In the genomic region with DNA sequence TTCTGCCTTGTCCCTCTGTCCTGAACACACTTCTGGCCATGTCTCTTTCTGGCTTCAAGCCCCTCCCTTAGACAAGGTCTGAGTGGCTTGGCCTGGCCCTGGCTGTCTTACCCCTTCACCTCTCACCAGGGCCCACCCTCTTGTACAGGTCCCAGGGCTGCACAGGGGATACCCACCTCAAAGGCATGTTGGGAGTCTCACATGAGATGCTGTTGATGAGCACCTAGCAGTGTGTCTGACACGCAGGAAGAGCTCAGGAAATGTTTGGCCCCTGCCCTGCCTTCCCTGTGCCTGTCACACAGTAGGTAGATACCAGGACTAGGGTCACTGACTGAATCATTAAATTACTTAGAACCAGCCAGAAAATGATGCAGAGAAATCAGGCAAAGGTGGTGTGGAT, we compare ENCODE assay signal across 19 cellular contexts. TPM values are rescaled to one million over a fixed set of nuclear protein-coding genes. Genes with fewer than 3 reads are reported as not detected.
DNase-seq lines count a peak whose midpoint lies in the region; TF ChIP-seq lines count a peak whose summit lies in the region.
"Had no signal": no experiment of that assay in that cellular context is flagged by ENCODE, and none has a peak within 500 bp of the region (broad histone marks: within the 10 kb centered on the region; RNA-seq: fewer than 3 reads in every experiment).

No MANE protein-coding gene starts in this region.

- H3K18ac ChIP-seq in trophoblast cell (ENCODE audit: low read length) = no peak overlapping the region

- TF ChIP-seq POLR2A in spleen (IDR thresholded peaks at IDR 0.05) = no peak

- no peak overlapping the region for H2AK5ac ChIP-seq in trophoblast cell (ENCODE audit: low read length)

- H3K9me3 Mint-ChIP-seq in activated T-cell treated with anti-CD3 and anti-CD28 coated beads, Interleukin-2, amount 50 U/mL, for 24 hours = no peaks in the 10 kb centered on the region
- no peaks in the 10 kb centered on the region for H3K9me3 Mint-ChIP-seq in activated CD4-positive, alpha-beta memory T cell treated with anti-CD3 and anti-CD28 coated beads for 36 hours
- H3K9me3 Mint-ChIP-seq in immature natural killer cell = no peaks in the 10 kb centered on the region
- H3K9me3 Mint-ChIP-seq: activated naive CD4-positive, alpha-beta T cell treated with anti-CD3 and anti-CD28 coated beads, Interleukin-2, amount 50 U/mL, for 24 hours; CD14-positive monocyte; dendritic cell treated with granulocyte-macrophage colony-stimulating factor and Interleukin-4, amounts not matched to agents 40 ng/mL and 50 ng/mL, for 4 days had no signal

- H2BK12ac ChIP-seq in trophoblast cell (ENCODE audit: low read length) = no peak overlapping the region

- H3K27me3 Mint-ChIP-seq in activated T-cell treated with anti-CD3 and anti-CD28 coated beads, Interleukin-2, amount 50 U/mL, for 24 hours = no peaks in the 10 kb centered on the region
- H3K27me3 Mint-ChIP-seq in activated CD4-positive, alpha-beta memory T cell treated with anti-CD3 and anti-CD28 coated beads for 36 hours = no peaks in the 10 kb centered on the region
- peaks cover 0 to 3% (median 2%) of the 10 kb centered on the region in 3 donors for H3K27me3 Mint-ChIP-seq in immature natural killer cell (ENCODE audit: low read depth in 3 of 3)
- H3K27me3 Mint-ChIP-seq: activated naive CD4-positive, alpha-beta T cell treated with anti-CD3 and anti-CD28 coated beads, Interleukin-2, amount 50 U/mL, for 24 hours; dendritic cell treated with granulocyte-macrophage colony-stimulating factor and Interleukin-4, amounts not matched to agents 40 ng/mL and 50 ng/mL, for 4 days had no signal

- H3K14ac ChIP-seq in trophoblast cell (ENCODE audit: low read length) = no peak overlapping the region

- H3K36me3 ChIP-seq in spleen (peaks cover 0 to 54% (median 17%) of the 10 kb centered on the region in 6 donors), trophoblast cell (ENCODE audit: control insufficient read depth in 1 of 2, insufficient read depth in 2 of 2, low read length in 2 of 2) (peaks cover 55 to 59% of the 10 kb centered on the region in 2 experiments)

- TF ChIP-seq CTCF in spleen (IDR thresholded peaks at IDR 0.05 in 8 of 11, conservative IDR thresholded peaks at IDR 0.05 in 3 of 11) = no peak

- H4K12ac ChIP-seq in trophoblast cell (ENCODE audit: low read depth, low read length) = no peak overlapping the region

- H3K9ac ChIP-seq in trophoblast cell (ENCODE audit: low read length) = no peak overlapping the region

- no peak overlapping the region for H2BK120ac ChIP-seq in trophoblast cell (ENCODE audit: insufficient read depth, low read length, poor library complexity)

- no peaks in the 10 kb centered on the region for H3K79me2 ChIP-seq in trophoblast cell (ENCODE audit: control insufficient read depth, insufficient read depth, low read length, poor library complexity)

- peak overlapping the region; percentile 72 for H3K27ac Mint-ChIP-seq in activated T-cell treated with anti-CD3 and anti-CD28 coated beads, Interleukin-2, amount 50 U/mL, for 24 hours
- peak overlapping the region; percentile 9 for H3K27ac Mint-ChIP-seq in activated CD4-positive, alpha-beta memory T cell treated with anti-CD3 and anti-CD28 coated beads for 36 hours
- peak overlapping the region; percentile 88 to 97 (median 93) for H3K27ac Mint-ChIP-seq in immature natural killer cell
- H3K27ac Mint-ChIP-seq: activated naive CD4-positive, alpha-beta T cell treated with anti-CD3 and anti-CD28 coated beads, Interleukin-2, amount 50 U/mL, for 24 hours; dendritic cell treated with granulocyte-macrophage colony-stimulating factor and Interleukin-4, amounts not matched to agents 40 ng/mL and 50 ng/mL, for 4 days had no signal

- DNase-seq in activated T-cell treated with anti-CD3 and anti-CD28 coated beads, Interleukin-2, amount 50 U/mL, for 24 hours = no peak
- no peak for DNase-seq in activated T-cell treated with anti-CD3 and anti-CD28 coated beads, Interleukin-2, amount 50 U/mL, for 1 hour
- DNase-seq in activated CD4-positive, alpha-beta memory T cell treated with anti-CD3 and anti-CD28 coated beads for 36 hours = no peak
- DNase-seq in immature natural killer cell = no peak
- DNase-seq in spleen = no peak
- DNase-seq in trophoblast cell = no peak
- no peak for DNase-seq in AG20443 (ENCODE audit: low spot score)
- DNase-seq in NCI-H2081 (lab: John Stamatoyannopoulos, UW) = no peak
- DNase-seq: GF-D8, MV-4-11, NCI-H1930, NCI-H345 had no signal

- H3K4me1 ChIP-seq in spleen = peaks cover 3 to 58% (median 24%) of the 10 kb centered on the region in 6 donors
- H3K4me1 ChIP-seq in trophoblast cell (ENCODE audit: control insufficient read depth in 1 of 2, insufficient read depth in 2 of 2, low read length in 2 of 2) = peaks cover 0 to 3% of the 10 kb centered on the region in 2 experiments
- H3K4me1 ChIP-seq: HAP-1, SJSA1 had no signal

- H2AFZ ChIP-seq in trophoblast cell (ENCODE audit: insufficient read depth, low read length, poor library complexity) = no peak overlapping the region

- H3K4me3 ChIP-seq in spleen (no peak overlapping the region), trophoblast cell (ENCODE audit: low read depth, low read length) (no peak overlapping the region)
- H3K4me3 ChIP-seq: HAP-1, SJSA1 had no signal

- no peaks in the 10 kb centered on the region for H3K9me3 ChIP-seq in spleen
- no peaks in the 10 kb centered on the region for H3K9me3 ChIP-seq in trophoblast cell (ENCODE audit: insufficient read depth, low read depth, low read length)
- H3K9me3 ChIP-seq: HAP-1, SJSA1 had no signal

- H3K79me1 ChIP-seq in trophoblast cell (ENCODE audit: low read length) = no peaks in the 10 kb centered on the region

- H3K27me3 ChIP-seq in spleen (replicated peaks in 1 of 7) = no peaks in the 10 kb centered on the region
- no peaks in the 10 kb centered on the region for H3K27me3 ChIP-seq in trophoblast cell (ENCODE audit: insufficient read depth, low read length)
- H3K27me3 ChIP-seq: SJSA1 had no signal

- no peak overlapping the region for H4K91ac ChIP-seq in trophoblast cell (ENCODE audit: low read depth, low read length)

- H3K27ac ChIP-seq in spleen (peak overlapping the region in 6 of 8 donors; percentile 29 to 81 (median 61)), trophoblast cell (ENCODE audit: low read depth, low read length) (no peak overlapping the region)
- H3K27ac ChIP-seq: SJSA1 had no signal

- no peak overlapping the region for H3K4me3 Mint-ChIP-seq in activated T-cell treated with anti-CD3 and anti-CD28 coated beads, Interleukin-2, amount 50 U/mL, for 24 hours
- H3K4me3 Mint-ChIP-seq in activated CD4-positive, alpha-beta memory T cell treated with anti-CD3 and anti-CD28 coated beads for 36 hours = no peak overlapping the region
- peak overlapping the region; percentile 70 to 91 (median 80) for H3K4me3 Mint-ChIP-seq in immature natural killer cell
- H3K4me3 Mint-ChIP-seq: activated naive CD4-positive, alpha-beta T cell treated with anti-CD3 and anti-CD28 coated beads, Interleukin-2, amount 50 U/mL, for 24 hours; CD14-positive monocyte; dendritic cell treated with granulocyte-macrophage colony-stimulating factor and Interleukin-4, amounts not matched to agents 40 ng/mL and 50 ng/mL, for 4 days had no signal

- no peak overlapping the region for H3K23ac ChIP-seq in trophoblast cell (ENCODE audit: low read length)

- H3K36me3 Mint-ChIP-seq in activated T-cell treated with anti-CD3 and anti-CD28 coated beads, Interleukin-2, amount 50 U/mL, for 24 hours (ENCODE audit: low read depth) = peaks cover 10% of the 10 kb centered on the region
- no peaks in the 10 kb centered on the region for H3K36me3 Mint-ChIP-seq in activated CD4-positive, alpha-beta memory T cell treated with anti-CD3 and anti-CD28 coated beads for 36 hours
- peaks cover 4 to 11% (median 5%) of the 10 kb centered on the region in 3 donors for H3K36me3 Mint-ChIP-seq in immature natural killer cell
- H3K36me3 Mint-ChIP-seq: activated naive CD4-positive, alpha-beta T cell treated with anti-CD3 and anti-CD28 coated beads, Interleukin-2, amount 50 U/mL, for 24 hours had no signal

- H3K4me1 Mint-ChIP-seq in activated T-cell treated with anti-CD3 and anti-CD28 coated beads, Interleukin-2, amount 50 U/mL, for 24 hours (ENCODE audit: low read depth) = peaks cover 18% of the 10 kb centered on the region
- peaks cover 24% of the 10 kb centered on the region for H3K4me1 Mint-ChIP-seq in activated CD4-positive, alpha-beta memory T cell treated with anti-CD3 and anti-CD28 coated beads for 36 hours (ENCODE audit: low read depth)
- H3K4me1 Mint-ChIP-seq in immature natural killer cell = peaks cover 62 to 73% of the 10 kb centered on the region in 2 donors

- intact Hi-C loops in activated CD4-positive, alpha-beta memory T cell treated with anti-CD3 and anti-CD28 coated beads for 36 hours (cut with micrococcal nuclease) = no loop called here
- intact Hi-C loops in spleen (cut with DNase I; ENCODE audit: low total_unique reads) = no loop called here

- POLR2A ChIA-PET in activated CD4-positive, alpha-beta memory T cell treated with anti-CD3 and anti-CD28 coated beads for 36 hours (lab: Charles Lee) = no interaction called here

- H2BK5ac ChIP-seq in trophoblast cell (ENCODE audit: low read depth, low read length, poor library complexity) = no peak overlapping the region

- no peak overlapping the region for H3K4ac ChIP-seq in trophoblast cell (ENCODE audit: low read depth, low read length)

- no peak overlapping the region for H4K8ac ChIP-seq in trophoblast cell (ENCODE audit: low read depth, low read length)

- H3K4me2 ChIP-seq in trophoblast cell (ENCODE audit: low read length) = no peak overlapping the region

- CTCF ChIA-PET in activated CD4-positive, alpha-beta memory T cell treated with anti-CD3 and anti-CD28 coated beads for 36 hours (lab: Charles Lee) = interaction anchor here (2.7 kb wide), 1 partner anchor 23 kb away, joined by 10 read pairs; no protein-coding TSS in a partner anchor

- WGBS in spleen, 5 donors = 50 to 74% (median 71%) methylated on average over 1 of the region's 1 CpG
- no CpG with 5 or more reads among the region's 1 CpG for WGBS in trophoblast cell (ENCODE audit: extremely low coverage, insufficient coverage, insufficient read length)

RNA-seq across cellular contexts. Expression of gene ZNF362, which starts 16.6 kb away (rescaled TPM):
- 10 to 100 TPM in 1 of 2 experiments, 1 to 10 TPM in 1; 8.7 to 12.9 TPM for total RNA-seq in activated CD4-positive, alpha-beta memory T cell treated with anti-CD3 and anti-CD28 coated beads for 36 hours
- polyA plus RNA-seq in immature natural killer cell (10 to 100 TPM in 2 of 3 donors, 1 to 10 TPM in 1; 5.5 to 37.9 (median 16.2) TPM), spleen (10 to 100 TPM in 2 of 3 donors, 1 to 10 TPM in 1; 8.7 to 14.8 (median 11.7) TPM)
- total RNA-seq in spleen = 10 to 100 TPM; 19.9 to 47.0 (median 26.3) TPM
- polyA plus RNA-seq in trophoblast cell (2013) = 31.7 and 34.3 TPM in 2 replicates

RNA-seq across cellular contexts. Expression of gene A3GALT2, which starts 48.0 kb away (rescaled TPM):
- total RNA-seq in activated CD4-positive, alpha-beta memory T cell treated with anti-CD3 and anti-CD28 coated beads for 36 hours = not detected
- polyA plus RNA-seq in immature natural killer cell = not detected
- total RNA-seq in spleen = 1 to 10 TPM in 1 of 7 donors, under 1 TPM in 1, not detected in 5; 0.47 to 1.6 TPM
- under 1 TPM in 1 of 3 donors, not detected in 2; 0.10 TPM for polyA plus RNA-seq in spleen
- not detected in 2 replicates for polyA plus RNA-seq in trophoblast cell (2013)
- total RNA-seq: kidney epithelial cell; SJSA1; T-helper 2 cell treated with Interferon-gamma antibody and Interleukin-4, amounts not matched to agents 100 ng/mL and 5 ng/mL, for 36 hours had no signal
- polyA plus RNA-seq: CD14-positive monocyte had no signal

Comparison
In these comparisons a context has a peak if more than half of its experiments do, and no peak if none do; other contexts are left out.
1. H3K27ac Mint-ChIP-seq: peak in every context shown above with its lines; median percentile 93 in immature natural killer cell; 72 in activated T-cell treated with anti-CD3 and anti-CD28 coated beads, Interleukin-2, amount 50 U/mL, for 24 hours; 9 in activated CD4-positive, alpha-beta memory T cell treated with anti-CD3 and anti-CD28 coated beads for 36 hours.
2. H3K4me3 Mint-ChIP-seq: peak in immature natural killer cell (5 of 5); none in activated T-cell treated with anti-CD3 and anti-CD28 coated beads, Interleukin-2, amount 50 U/mL, for 24 hours (single experiment) and activated CD4-positive, alpha-beta memory T cell treated with anti-CD3 and anti-CD28 coated beads for 36 hours (single experiment).